Comparison of ENCODE assay signal across 8 cellular contexts in the genomic region with DNA sequence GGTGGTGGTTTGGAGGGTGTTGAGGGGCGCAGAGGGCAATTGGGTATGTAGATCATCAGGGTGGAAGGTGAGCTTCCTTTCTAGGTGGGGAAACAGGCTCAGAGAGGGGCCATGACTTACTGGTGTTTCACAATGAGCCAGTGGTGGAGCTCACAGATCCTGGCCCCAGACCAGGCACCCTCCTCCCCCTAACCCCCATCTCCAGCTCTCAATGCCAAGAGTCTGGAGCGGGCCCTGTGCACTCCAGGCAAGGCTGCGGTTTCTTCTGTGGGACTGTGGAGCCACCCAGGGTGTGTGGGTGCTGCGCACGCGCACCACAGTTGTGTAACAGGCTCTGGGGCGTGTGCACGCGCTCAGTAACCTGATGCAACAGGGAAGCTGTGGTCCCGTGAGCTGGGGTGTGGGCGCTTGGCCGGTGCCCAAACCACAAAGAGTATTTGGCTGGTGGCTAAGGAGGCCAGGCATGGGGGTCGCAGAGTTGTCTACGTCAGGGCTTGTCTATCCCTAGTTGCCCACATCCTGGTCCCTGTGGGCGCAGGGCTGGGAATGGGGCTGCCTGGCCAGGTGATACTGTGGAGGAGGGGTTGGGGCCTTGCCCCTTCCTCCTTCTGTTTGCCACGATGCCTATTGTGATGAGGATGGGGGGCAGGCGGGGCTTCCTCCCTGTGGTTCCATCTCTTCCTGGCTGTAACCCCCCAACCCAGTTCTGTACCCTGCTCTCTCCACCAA.
DNase-seq lines count a peak whose midpoint lies in the region; ATAC-seq and TF ChIP-seq lines count a peak whose summit lies in the region.

No MANE protein-coding gene starts in this region.

- DNase-seq in NOMO-1 treated with dmso at 0.1 percent for 144 hours (lab: John Stamatoyannopoulos, UW; ENCODE audit: unreplicated experiment) (peak; percentile 94), fibroblast of gingiva (ENCODE audit: low read depth) (peak; percentile 95), retinal pigment epithelial cell (ENCODE audit: low read depth) (peak; percentile 93)
- peak; percentile 71 for DNase-seq in activated CD8-positive, alpha-beta memory T cell treated with anti-CD3 and anti-CD28 coated beads, Interleukin-2, amount 50 U/mL, for 4 hours

- no peak for TF ChIP-seq CTCF in retinal pigment epithelial cell (conservative IDR thresholded peaks at IDR 0.05; ENCODE audit: low read depth, low read length)

- H3K4me3 ChIP-seq in retinal pigment epithelial cell (ENCODE audit: low read length), result no peak overlapping the region

- ATAC-seq in GM18519 (IDR thresholded peaks at IDR 0.05; ENCODE audit: low FRiP score, unreplicated experiment) (peak; percentile 35), HG03066 (IDR thresholded peaks at IDR 0.05; ENCODE audit: low read depth, unreplicated experiment) (peak; percentile 79), HG02623 (IDR thresholded peaks at IDR 0.05; ENCODE audit: unreplicated experiment) (no peak), GM19455 (IDR thresholded peaks at IDR 0.05; ENCODE audit: unreplicated experiment) (no peak)

Comparison
In these comparisons a context has a peak if more than half of its experiments do, and no peak if none do; other contexts are left out.
1. ATAC-seq: peak in GM18519 (single experiment) and HG03066 (single experiment); none in HG02623 (single experiment) and GM19455 (single experiment).
2. Peak in every context shown above with its lines, with median percentiles within 50 percentile points of each other: DNase-seq.